ENCODE assay signal across 8 cellular contexts in the genomic region with DNA sequence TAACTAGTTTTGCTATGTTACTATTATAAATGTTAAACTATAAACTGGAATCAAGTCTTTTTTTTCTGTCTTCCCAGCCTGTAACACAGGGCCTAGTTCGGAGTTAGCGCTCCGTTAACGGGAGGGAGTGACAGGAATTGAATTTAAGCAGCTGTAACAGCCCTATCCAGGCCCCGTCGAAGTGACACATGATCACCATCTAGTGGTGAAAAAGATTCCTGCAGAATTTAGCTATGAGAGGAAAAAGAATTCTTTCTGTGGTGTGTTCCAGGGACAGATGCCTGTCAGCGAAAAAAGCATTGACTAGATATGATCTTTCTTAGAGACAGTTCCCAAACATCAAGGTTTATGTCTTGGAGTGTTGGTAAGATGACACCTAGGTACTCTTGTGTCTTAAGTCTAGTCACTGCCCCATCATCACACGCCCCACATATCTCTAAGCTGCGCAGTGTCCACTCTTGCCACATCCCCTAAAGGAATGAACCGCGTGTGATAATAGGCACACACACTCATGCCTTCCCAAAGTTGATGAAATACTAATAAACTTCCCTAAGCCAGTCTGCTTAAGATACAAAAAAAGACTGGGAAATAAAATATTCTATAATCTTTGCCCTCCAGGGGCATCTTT. TPM values are rescaled to one million over a fixed set of nuclear protein-coding genes. Genes with fewer than 3 reads are reported as not detected.
DNase-seq lines count a peak whose midpoint lies in the region; ATAC-seq, FAIRE-seq and TF ChIP-seq lines count a peak whose summit lies in the region.

No MANE protein-coding gene starts in this region.

- H3K4me1 Mint-ChIP-seq in T-helper 1 cell treated with Interleukin-12 subunit alpha and Interleukin-12 subunit beta and Interleukin-4 antibody, amounts not matched to agents 30 μg/mL and 1 μg/mL, for 36 hours (ENCODE audit: low read depth): peaks cover 21% of the 10 kb centered on the region
- H3K4me1 Mint-ChIP-seq in stimulated activated naive CD8-positive, alpha-beta T cell treated with anti-CD3 and anti-CD28 coated beads, Interleukin-15, amount 100 ng/mL, for 72 hours: peaks cover 5% of the 10 kb centered on the region

- no peak overlapping the region for H3K4me3 ChIP-seq in cardiac fibroblast (replicated peaks in 1 of 2; ENCODE audit: low read depth in 2 of 2, low read length in 2 of 2)
- H3K4me3 ChIP-seq in kidney (ENCODE audit: low read length in 2 of 2): no peak overlapping the region

- ATAC-seq in GM19395 (IDR thresholded peaks at IDR 0.05; ENCODE audit: unreplicated experiment) (peak; percentile 61), HG03571 (IDR thresholded peaks at IDR 0.05; ENCODE audit: unreplicated experiment) (no peak)
- ATAC-seq in stimulated activated naive CD8-positive, alpha-beta T cell treated with anti-CD3 and anti-CD28 coated beads, Interleukin-15, amount 100 ng/mL, for 72 hours: peak; percentile 77

- peaks cover 4% of the 10 kb centered on the region for H3K9me3 Mint-ChIP-seq in T-helper 1 cell treated with Interleukin-12 subunit alpha and Interleukin-12 subunit beta and Interleukin-4 antibody, amounts not matched to agents 30 μg/mL and 1 μg/mL, for 36 hours
- H3K9me3 Mint-ChIP-seq in stimulated activated naive CD8-positive, alpha-beta T cell treated with anti-CD3 and anti-CD28 coated beads, Interleukin-15, amount 100 ng/mL, for 72 hours: no peaks in the 10 kb centered on the region

- no peak overlapping the region for H3K27ac Mint-ChIP-seq in T-helper 1 cell treated with Interleukin-12 subunit alpha and Interleukin-12 subunit beta and Interleukin-4 antibody, amounts not matched to agents 30 μg/mL and 1 μg/mL, for 36 hours
- H3K27ac Mint-ChIP-seq in stimulated activated naive CD8-positive, alpha-beta T cell treated with anti-CD3 and anti-CD28 coated beads, Interleukin-15, amount 100 ng/mL, for 72 hours: no peak overlapping the region

- TF ChIP-seq CTCF in cardiac fibroblast (IDR thresholded peaks at IDR 0.05; ENCODE audit: low read depth, low read length) (peak; percentile 60), kidney (IDR thresholded peaks at IDR 0.05; ENCODE audit: borderline replicate concordance, extremely low read depth, insufficient read depth) (peak; percentile 66)

- intact Hi-C loops in kidney (cut with DNase I): no loop called here

- peak; percentile 91 for DNase-seq in DMS 273 (lab: John Stamatoyannopoulos, UW; ENCODE audit: unreplicated experiment)
- peak; percentile 83 for DNase-seq in NAMALWA (ENCODE audit: low spot score)
- peak; percentile 66 to 78 for DNase-seq in cardiac fibroblast (ENCODE audit: low read depth in 2 of 2)
- DNase-seq in kidney: no peak
- DNase-seq in stimulated activated naive CD8-positive, alpha-beta T cell treated with anti-CD3 and anti-CD28 coated beads, Interleukin-15, amount 100 ng/mL, for 72 hours: peak; percentile 38 to 47

- no peaks in the 10 kb centered on the region for H3K9me3 ChIP-seq in kidney (ENCODE audit: control insufficient read depth in 1 of 2, low read length in 2 of 2)

- no peak overlapping the region for H3K9ac ChIP-seq in kidney (ENCODE audit: low read length in 2 of 2)

- H3K27me3 Mint-ChIP-seq in T-helper 1 cell treated with Interleukin-12 subunit alpha and Interleukin-12 subunit beta and Interleukin-4 antibody, amounts not matched to agents 30 μg/mL and 1 μg/mL, for 36 hours (ENCODE audit: low read depth): peaks cover 13% of the 10 kb centered on the region
- no peaks in the 10 kb centered on the region for H3K27me3 Mint-ChIP-seq in stimulated activated naive CD8-positive, alpha-beta T cell treated with anti-CD3 and anti-CD28 coated beads, Interleukin-15, amount 100 ng/mL, for 72 hours

- H3K36me3 Mint-ChIP-seq in T-helper 1 cell treated with Interleukin-12 subunit alpha and Interleukin-12 subunit beta and Interleukin-4 antibody, amounts not matched to agents 30 μg/mL and 1 μg/mL, for 36 hours (ENCODE audit: low read depth): peaks cover 15% of the 10 kb centered on the region

- H3K27ac ChIP-seq in kidney (ENCODE audit: low read depth in 2 of 2, low read length in 2 of 2): no peak overlapping the region

- FAIRE-seq in kidney (lab: Jason Lieb, UNC): peak; percentile 78

- H3K4me1 ChIP-seq in kidney (ENCODE audit: control insufficient read depth in 1 of 2, insufficient read depth in 1 of 2, low read depth in 1 of 2, low read length in 2 of 2): peaks cover 0 to 3% of the 10 kb centered on the region in 2 donors

- peak overlapping the region; percentile 83 for H3K4me3 Mint-ChIP-seq in T-helper 1 cell treated with Interleukin-12 subunit alpha and Interleukin-12 subunit beta and Interleukin-4 antibody, amounts not matched to agents 30 μg/mL and 1 μg/mL, for 36 hours
- H3K4me3 Mint-ChIP-seq in stimulated activated naive CD8-positive, alpha-beta T cell treated with anti-CD3 and anti-CD28 coated beads, Interleukin-15, amount 100 ng/mL, for 72 hours: peak overlapping the region in 1 of 2 donors; percentile 45

- H3K36me3 ChIP-seq in kidney (ENCODE audit: control insufficient read depth in 1 of 2, insufficient read depth in 2 of 2, low read length in 2 of 2): no peaks in the 10 kb centered on the region

RNA-seq across cellular contexts. Expression of a gene that starts 2.1 kb away (rescaled TPM):
- 6.4 TPM for total RNA-seq in kidney
- polyA plus RNA-seq in kidney (ENCODE audit: insufficient read depth, low read depth, low replicate concordance): 0.95 TPM

RNA-seq across cellular contexts. Expression of a gene that starts 13.8 kb away (rescaled TPM):
- 35.7 TPM for total RNA-seq in kidney
- polyA plus RNA-seq in kidney (ENCODE audit: insufficient read depth, low read depth, low replicate concordance): 21.7 TPM

RNA-seq across cellular contexts. Expression of a gene that starts 56.5 kb away (rescaled TPM):
- total RNA-seq in kidney: 47.0 TPM
- polyA plus RNA-seq in kidney (ENCODE audit: insufficient read depth, low read depth, low replicate concordance): 76.4 TPM
